In the genomic region with DNA sequence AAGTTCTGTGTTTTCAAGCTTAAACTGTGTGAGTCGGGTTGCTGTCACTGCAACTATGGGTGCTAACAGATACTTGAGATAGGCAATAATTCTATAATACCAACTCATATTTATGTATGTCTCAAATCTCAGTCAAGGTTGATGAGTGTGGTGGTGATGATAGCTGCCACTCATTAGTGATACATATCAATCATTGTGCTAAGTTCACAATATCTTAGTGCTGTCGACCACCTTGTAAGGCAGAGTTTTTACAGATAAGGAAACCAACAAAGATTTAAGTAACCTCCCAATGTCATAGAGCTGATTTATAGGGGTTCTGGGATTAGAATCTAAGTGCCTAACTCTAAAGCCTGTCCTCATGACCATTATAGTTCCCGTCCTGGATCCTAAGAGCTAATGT, we compare ENCODE assay signal across 21 cellular contexts.
"Had no signal": no experiment of that assay in that cellular context is flagged by ENCODE, and none has a peak within 500 bp of the region (broad histone marks: within the 10 kb centered on the region; RNA-seq: fewer than 3 reads in every experiment).

No MANE protein-coding gene starts in this region.

- H3K27ac ChIP-seq: SK-N-MC, VCaP had no signal

- H3K36me3 Mint-ChIP-seq: T-cell had no signal

- H3K27ac Mint-ChIP-seq: activated CD4-positive, alpha-beta T cell treated with anti-CD3 and anti-CD28 coated beads for 36 hours; activated CD8-positive, alpha-beta T cell treated with anti-CD3 and anti-CD28 coated beads for 36 hours; activated T-cell treated with anti-CD3 and anti-CD28 coated beads, Interleukin-2, amount 50 U/mL, for 72 hours had no signal

- H3K9me3 Mint-ChIP-seq: activated CD8-positive, alpha-beta T cell treated with anti-CD3 and anti-CD28 coated beads for 36 hours; T-cell had no signal

- H3K4me3 Mint-ChIP-seq: activated CD4-positive, alpha-beta T cell treated with anti-CD3 and anti-CD28 coated beads for 36 hours; activated CD8-positive, alpha-beta T cell treated with anti-CD3 and anti-CD28 coated beads for 36 hours; activated T-cell treated with anti-CD3 and anti-CD28 coated beads, Interleukin-2, amount 50 U/mL, for 72 hours; T-cell had no signal

- DNase-seq: activated CD4-positive, alpha-beta T cell treated with anti-CD3 and anti-CD28 coated beads for 36 hours; activated CD4-positive, CD25-positive, alpha-beta regulatory T cell; activated CD8-positive, alpha-beta memory T cell treated with anti-CD3 and anti-CD28 coated beads, Interleukin-2, amount 50 U/mL, for 4 hours; activated CD8-positive, alpha-beta T cell treated with anti-CD3 and anti-CD28 coated beads for 36 hours; activated naive CD4-positive, alpha-beta T cell treated with anti-CD3 and anti-CD28 coated beads, Interleukin-2, amount 50 U/mL, for 16 hours; activated T-cell treated with anti-CD3 and anti-CD28 coated beads, Interleukin-2, amount 50 U/mL, for 72 hours; central memory CD4-positive, alpha-beta T cell; KG1; NCI-H1048; NCI-H1930; NCI-H2171; NCI-H2227 treated with DMSO at 0.1 percent for 48 hours; NCI-H526 treated with DMSO at 0.1 percent for 48 hours; NCI-H82; OCI-M1; RPMI8226; T-cell had no signal

- H3K27me3 Mint-ChIP-seq: activated CD4-positive, alpha-beta T cell treated with anti-CD3 and anti-CD28 coated beads for 36 hours; activated CD8-positive, alpha-beta T cell treated with anti-CD3 and anti-CD28 coated beads for 36 hours; T-cell had no signal

- H3K4me3 ChIP-seq: SK-N-MC had no signal

- ATAC-seq: activated CD4-positive, alpha-beta T cell treated with anti-CD3 and anti-CD28 coated beads for 36 hours; activated CD8-positive, alpha-beta T cell treated with anti-CD3 and anti-CD28 coated beads for 36 hours; activated T-cell treated with anti-CD3 and anti-CD28 coated beads, Interleukin-2, amount 50 U/mL, for 72 hours; Panc1; Right ventricle myocardium inferior; T-cell had no signal
